In the genomic region with DNA sequence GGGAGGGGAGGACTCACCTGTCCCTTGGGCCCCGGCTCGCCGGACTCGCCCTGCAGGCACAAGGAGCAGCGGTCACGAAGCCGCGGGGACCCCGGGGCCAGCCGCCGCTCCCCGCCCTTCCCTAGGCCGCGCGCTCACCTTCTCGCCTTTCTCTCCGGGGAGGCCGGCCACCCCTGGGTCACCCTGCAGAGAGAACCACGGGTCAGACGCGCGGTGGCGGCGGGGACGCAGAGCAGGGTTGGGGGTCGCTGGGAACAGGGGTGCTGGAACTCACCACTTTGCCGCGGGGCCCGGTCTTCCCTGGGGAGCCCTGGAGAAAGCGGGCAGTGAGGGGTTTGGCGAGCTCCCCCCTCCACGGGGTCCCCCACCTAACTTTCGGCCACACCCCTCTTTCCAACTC, we compare ENCODE assay signal across 27 cellular contexts. TPM values are rescaled to one million over a fixed set of nuclear protein-coding genes. Genes with fewer than 3 reads are reported as not detected.
"Had no signal": no experiment of that assay in that cellular context is flagged by ENCODE, and none has a peak within 500 bp of the region (broad histone marks: within the 10 kb centered on the region; RNA-seq: fewer than 3 reads in every experiment).

No MANE protein-coding gene starts in this region.

- H3K9me3 ChIP-seq: heart right ventricle, left lung, lower lobe of right lung, neutrophil, ovary, right atrium auricular region, sigmoid colon, tibial artery, upper lobe of right lung, vagina had no signal

- H3K9me3 Mint-ChIP-seq: memory B cell; natural killer cell treated with Interleukin-12 subunit alpha and Interleukin-12 subunit beta and Interleukin-15 and Interleukin-18, amount 100 ng/mL, for 72 hours had no signal

- H3K36me3 ChIP-seq: heart right ventricle, left lung, lower lobe of right lung, ovary, right atrium auricular region, sigmoid colon, upper lobe of right lung, vagina had no signal

- ATAC-seq: left lung; lower lobe of right lung; natural killer cell treated with Interleukin-12 subunit alpha and Interleukin-12 subunit beta and Interleukin-15 and Interleukin-18, amount 100 ng/mL, for 72 hours; upper lobe of right lung had no signal

- H3K27ac Mint-ChIP-seq: memory B cell; natural killer cell treated with Interleukin-12 subunit alpha and Interleukin-12 subunit beta and Interleukin-15 and Interleukin-18, amount 100 ng/mL, for 72 hours had no signal

- H3K4me3 ChIP-seq: dorsolateral prefrontal cortex, left lung, lower lobe of right lung, ovary, right atrium auricular region, sigmoid colon, skin epidermis, tibial artery, upper lobe of right lung, vagina had no signal

- H3K27ac ChIP-seq: heart right ventricle, left lung, lower lobe of right lung, neutrophil, ovary, right atrium auricular region, sigmoid colon, skin epidermis, tibial artery, upper lobe of right lung, vagina had no signal

- FAIRE-seq: frontal cortex, islet of Langerhans had no signal

- H3K36me3 Mint-ChIP-seq: natural killer cell treated with Interleukin-12 subunit alpha and Interleukin-12 subunit beta and Interleukin-15 and Interleukin-18, amount 100 ng/mL, for 72 hours had no signal

- H3K4me1 Mint-ChIP-seq: memory B cell had no signal

- DNase-seq: cortex of kidney; dorsolateral prefrontal cortex; effector CD8-positive, alpha-beta T cell; heart right ventricle; hypothalamus; left lung; lower lobe of right lung; midbrain; sigmoid colon; stimulated activated CD4-positive, alpha-beta T cell treated with anti-CD3 and anti-CD28 coated beads, Interleukin-2, amount 100 ng/mL, for 24 hours; stimulated activated CD4-positive, alpha-beta T cell treated with anti-CD3 and anti-CD28 coated beads, Interleukin-4, amount 100 ng/mL, for 4 hours; stimulated activated naive CD4-positive, alpha-beta T cell; tibial artery; upper lobe of right lung had no signal

- H3K4me1 ChIP-seq: left lung, lower lobe of right lung, right atrium auricular region, sigmoid colon, upper lobe of right lung, vagina had no signal

- H3K27me3 ChIP-seq: neutrophil, ovary, right atrium auricular region, upper lobe of right lung, vagina had no signal

- H3K27me3 Mint-ChIP-seq: memory B cell; natural killer cell treated with Interleukin-12 subunit alpha and Interleukin-12 subunit beta and Interleukin-15 and Interleukin-18, amount 100 ng/mL, for 72 hours had no signal

- H3K4me3 Mint-ChIP-seq: memory B cell; natural killer cell treated with Interleukin-12 subunit alpha and Interleukin-12 subunit beta and Interleukin-15 and Interleukin-18, amount 100 ng/mL, for 72 hours had no signal

RNA-seq across cellular contexts. Expression of a gene that starts 56.1 kb away (rescaled TPM):
- total RNA-seq: frontal cortex; glomerular endothelial cell; heart right ventricle; lower lobe of right lung; natural killer cell treated with Interleukin-12 subunit alpha and Interleukin-12 subunit beta and Interleukin-15 and Interleukin-18, amount 100 ng/mL, for 72 hours; ovary; posterior vena cava; right atrium auricular region; sigmoid colon; temporal lobe; upper lobe of right lung; vagina had no signal
- polyA plus RNA-seq: esophagus, heart right ventricle, ovary, sigmoid colon had no signal
